21 cellular contexts compared by ENCODE assay signal in the genomic region with DNA sequence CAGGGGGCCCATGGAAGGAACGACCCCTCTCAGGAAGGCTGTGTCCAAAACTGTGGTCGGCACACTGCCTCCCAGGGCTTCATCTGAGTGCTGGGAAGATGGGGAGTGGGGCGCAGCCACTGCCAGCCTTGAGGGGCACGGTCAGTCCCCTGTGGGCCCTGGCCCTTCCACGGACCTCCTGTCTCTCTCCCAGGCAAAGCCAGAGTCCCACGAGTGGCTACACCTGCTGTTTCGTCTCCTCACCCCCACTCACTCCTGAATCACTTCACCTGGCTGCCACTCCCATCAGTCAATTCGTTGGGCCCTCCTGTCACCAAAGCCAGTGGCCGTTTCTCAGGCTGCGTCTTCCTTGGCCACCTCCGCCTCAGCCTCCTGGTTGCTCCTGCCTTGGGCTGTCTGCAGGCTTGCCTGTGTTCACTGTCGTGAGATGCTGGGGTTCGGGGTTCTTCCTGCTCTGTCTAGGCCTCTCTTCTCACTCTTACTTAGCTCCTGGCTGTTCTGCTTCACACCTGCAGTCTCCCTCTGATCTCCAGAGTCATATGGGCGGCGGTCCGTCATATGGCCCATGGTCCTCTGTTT. TPM values are rescaled to one million over a fixed set of nuclear protein-coding genes. Genes with fewer than 3 reads are reported as not detected.
DNase-seq lines count a peak whose midpoint lies in the region; ATAC-seq lines count a peak whose summit lies in the region.
"Had no signal": no experiment of that assay in that cellular context is flagged by ENCODE, and none has a peak within 500 bp of the region (broad histone marks: within the 10 kb centered on the region; RNA-seq: fewer than 3 reads in every experiment).

No MANE protein-coding gene starts in this region.

- intact Hi-C loops in sciatic nerve (cut with DNase I) = loop anchor here (5.0 kb wide), 1 partner anchor 82 kb away; no protein-coding TSS in a partner anchor

- ATAC-seq in left lobe of liver (no peak), sciatic nerve (no peak)
- ATAC-seq: HCT116 had no signal

- peak; percentile 37 for DNase-seq in activated CD8-positive, alpha-beta memory T cell treated with anti-CD3 and anti-CD28 coated beads for 24 hours
- no peak for DNase-seq in activated CD8-positive, alpha-beta memory T cell treated with anti-CD3 and anti-CD28 coated beads, Interleukin-2, amount 50 U/mL, for 4 hours
- peak; percentile 41 for DNase-seq in activated CD8-positive, alpha-beta memory T cell treated with anti-CD3 and anti-CD28 coated beads, Interleukin-2, amount 50 U/mL, for 48 hours
- DNase-seq in left lobe of liver (ENCODE audit: low spot score) = peak; percentile 35
- DNase-seq in sciatic nerve (ENCODE audit: low spot score) = peak; percentile 36
- DNase-seq in anterior cingulate cortex (lab: John Stamatoyannopoulos, UW) = no peak
- DNase-seq in NCI-H82 (lab: John Stamatoyannopoulos, UW) = no peak
- no peak for DNase-seq in NCI-H2029 (lab: John Stamatoyannopoulos, UW)
- DNase-seq: activated CD4-positive, alpha-beta T cell treated with anti-CD3 and anti-CD28 coated beads, Interleukin-2, amount 50 U/mL, for 48 hours; activated naive CD4-positive, alpha-beta T cell treated with Interleukin-2 at 50 U/mL for 16 hours; activated T-cell treated with anti-CD3 and anti-CD28 coated beads, Interleukin-2, amount 50 U/mL, for 1 hour; AML-193; CD4-positive, alpha-beta memory T cell; central memory CD4-positive, alpha-beta T cell; EL; glutamatergic neuron; NCI-H1048; NCI-H187 treated with DMSO at 0.1 percent for 48 hours; NCI-H526; stimulated activated CD4-positive, alpha-beta T cell treated with anti-CD3 and anti-CD28 coated beads, Interleukin-1b, Interleukin-23, amount 100 ng/mL, for 48 hours had no signal

RNA-seq across cellular contexts. Expression of a gene that starts 58.8 kb away (rescaled TPM):
- total RNA-seq in left lobe of liver (102 TPM), sciatic nerve (118 TPM)

Comparison
In these comparisons a context has a peak if more than half of its experiments do, and no peak if none do; other contexts are left out.
1. DNase-seq: peak in activated CD8-positive, alpha-beta memory T cell treated with anti-CD3 and anti-CD28 coated beads for 24 hours (single experiment), activated CD8-positive, alpha-beta memory T cell treated with anti-CD3 and anti-CD28 coated beads, Interleukin-2, amount 50 U/mL, for 48 hours (single experiment), left lobe of liver (single experiment) and sciatic nerve (single experiment); none in activated CD8-positive, alpha-beta memory T cell treated with anti-CD3 and anti-CD28 coated beads, Interleukin-2, amount 50 U/mL, for 4 hours (single experiment), anterior cingulate cortex (0 of 58), NCI-H82 (single experiment) and NCI-H2029 (single experiment).